ENCODE assay signal across 21 cellular contexts in the genomic region with DNA sequence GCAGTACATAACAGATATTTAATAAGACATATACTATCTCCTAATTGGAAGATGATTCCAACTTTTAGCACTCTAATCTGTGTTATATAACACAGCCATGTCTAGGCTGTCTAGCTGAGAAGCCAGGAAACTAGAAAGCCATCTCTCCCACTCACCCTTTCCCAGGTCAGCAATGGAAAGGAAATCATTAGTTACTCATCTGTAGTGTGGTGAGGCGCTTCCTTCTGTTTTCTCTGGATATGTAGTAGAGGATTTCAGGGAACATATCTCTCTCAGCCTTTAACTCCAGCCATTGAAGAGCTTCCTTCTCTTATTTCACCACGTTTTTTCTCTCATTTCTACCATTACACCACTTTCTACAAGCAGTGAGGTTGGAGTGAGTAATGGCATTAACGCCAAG.
"Had no signal": no experiment of that assay in that cellular context is flagged by ENCODE, and none has a peak within 500 bp of the region (broad histone marks: within the 10 kb centered on the region; RNA-seq: fewer than 3 reads in every experiment).

No MANE protein-coding gene starts in this region.

- H3K27ac ChIP-seq: pancreas, suprapubic skin, thyroid gland, upper lobe of left lung, uterus had no signal

- H3K4me1 Mint-ChIP-seq: stimulated activated effector memory CD8-positive, alpha-beta T cell treated with anti-CD3 and anti-CD28 coated beads, Interleukin-12 subunit alpha, Interleukin-12 subunit beta, amount 100 ng/mL, for 72 hours had no signal

- DNase-seq: effector CD4-positive, alpha-beta T cell; endodermal cell; heart left ventricle; hippocampal formation; mammary epithelial cell; natural killer cell; occipital lobe; pancreas; right cardiac atrium; small intestine; stimulated activated CD4-positive, alpha-beta T cell treated with anti-CD3 and anti-CD28 coated beads, Interleukin-4, amount 100 ng/mL, for 1 hour; stimulated activated CD8-positive, alpha-beta memory T cell treated with anti-CD3 and anti-CD28 coated beads, Interleukin-4, amount 100 ng/mL, for 48 hours; stimulated activated naive CD8-positive, alpha-beta T cell treated with anti-CD3 and anti-CD28 coated beads, Interleukin-15, Interleukin-2, amounts not matched to agents 100 U/mL and 50 U/mL, for 24 hours; thyroid gland; upper lobe of left lung; uterus had no signal

- H3K36me3 ChIP-seq: uterus had no signal

- H3K4me1 ChIP-seq: heart left ventricle, pancreas, suprapubic skin, thyroid gland, upper lobe of left lung, uterus had no signal

- H3K4me3 Mint-ChIP-seq: dendritic cell treated with granulocyte-macrophage colony-stimulating factor and Interleukin-4, amounts not matched to agents 40 ng/mL and 50 ng/mL, for 4 days; endodermal cell; mesothelial cell of epicardium; natural killer cell; stimulated activated effector memory CD8-positive, alpha-beta T cell treated with anti-CD3 and anti-CD28 coated beads, Interleukin-12 subunit alpha, Interleukin-12 subunit beta, amount 100 ng/mL, for 72 hours had no signal

- H3K9me3 ChIP-seq: heart left ventricle, pancreas, suprapubic skin, thyroid gland, upper lobe of left lung, uterus had no signal

- H3K27me3 ChIP-seq: heart left ventricle, pancreas, suprapubic skin, thyroid gland, upper lobe of left lung, uterus had no signal

- H3K9me3 Mint-ChIP-seq: endodermal cell; mesothelial cell of epicardium; natural killer cell; stimulated activated effector memory CD8-positive, alpha-beta T cell treated with anti-CD3 and anti-CD28 coated beads, Interleukin-12 subunit alpha, Interleukin-12 subunit beta, amount 100 ng/mL, for 72 hours had no signal

- H3K27ac Mint-ChIP-seq: endodermal cell; mesothelial cell of epicardium; natural killer cell; progenitor cell of endocrine pancreas; stimulated activated effector memory CD8-positive, alpha-beta T cell treated with anti-CD3 and anti-CD28 coated beads, Interleukin-12 subunit alpha, Interleukin-12 subunit beta, amount 100 ng/mL, for 72 hours had no signal

- H3K4me3 ChIP-seq: heart left ventricle, pancreas, suprapubic skin, thyroid gland, upper lobe of left lung, uterus had no signal

- ATAC-seq: heart left ventricle; natural killer cell; pancreas; right cardiac atrium; stimulated activated effector memory CD8-positive, alpha-beta T cell treated with anti-CD3 and anti-CD28 coated beads, Interleukin-12 subunit alpha, Interleukin-12 subunit beta, amount 100 ng/mL, for 72 hours; stimulated activated naive CD8-positive, alpha-beta T cell treated with anti-CD3 and anti-CD28 coated beads, Interleukin-15, Interleukin-2, amounts not matched to agents 100 U/mL and 50 U/mL, for 24 hours had no signal

- H3K36me3 Mint-ChIP-seq: natural killer cell had no signal

- H3K27me3 Mint-ChIP-seq: dendritic cell treated with granulocyte-macrophage colony-stimulating factor and Interleukin-4, amounts not matched to agents 40 ng/mL and 50 ng/mL, for 4 days; progenitor cell of endocrine pancreas had no signal
